Comparison of ENCODE assay signal across 16 cellular contexts in genomic region chr5:107026098-107026497, GRCh38.
"Had no signal": no experiment of that assay in that cellular context is flagged by ENCODE, and none has a peak within 500 bp of the region (broad histone marks: within the 10 kb centered on the region; RNA-seq: fewer than 3 reads in every experiment).

No MANE protein-coding gene starts in this region.

- H3K4me3 Mint-ChIP-seq: activated naive CD4-positive, alpha-beta T cell treated with anti-CD3 and anti-CD28 coated beads, Interleukin-2, amount 10 ng/mL, durations not matched to agents 7 days and 5 days; neural crest cell; type B pancreatic cell had no signal

- H3K4me1 ChIP-seq: prostate gland, right lobe of liver had no signal

- FAIRE-seq: astrocyte had no signal

- H3K27me3 ChIP-seq: right lobe of liver had no signal

- H3K36me3 Mint-ChIP-seq: activated naive CD4-positive, alpha-beta T cell treated with anti-CD3 and anti-CD28 coated beads, Interleukin-2, amount 10 ng/mL, durations not matched to agents 7 days and 5 days; type B pancreatic cell had no signal

- H3K4me2 ChIP-seq: smooth muscle cell had no signal

- H3K9me3 Mint-ChIP-seq: activated naive CD4-positive, alpha-beta T cell treated with anti-CD3 and anti-CD28 coated beads, Interleukin-2, amount 10 ng/mL, durations not matched to agents 7 days and 5 days; neural crest cell; type B pancreatic cell had no signal

- H3K27ac Mint-ChIP-seq: activated naive CD4-positive, alpha-beta T cell treated with anti-CD3 and anti-CD28 coated beads, Interleukin-2, amount 10 ng/mL, durations not matched to agents 7 days and 5 days; type B pancreatic cell had no signal

- H3K27me3 Mint-ChIP-seq: activated naive CD4-positive, alpha-beta T cell treated with anti-CD3 and anti-CD28 coated beads, Interleukin-2, amount 10 ng/mL, durations not matched to agents 7 days and 5 days had no signal

- H3K4me3 ChIP-seq: lung, prostate gland, right lobe of liver, smooth muscle cell had no signal

- DNase-seq: activated CD4-positive, CD25-positive, alpha-beta regulatory T cell treated with anti-CD3 and anti-CD28 coated beads, Interleukin-2, amount 50 U/mL, for 72 hours; activated naive CD4-positive, alpha-beta T cell treated with anti-CD3 and anti-CD28 coated beads, Interleukin-2, amount 10 ng/mL, durations not matched to agents 7 days and 5 days; activated T-cell treated with anti-CD3 and anti-CD28 coated beads for 4 hours; dermis blood vessel endothelial cell; left cardiac atrium; midbrain; right lobe of liver; stimulated activated CD4-positive, alpha-beta T cell treated with anti-CD3 and anti-CD28 coated beads, Interleukin-4, amount 100 ng/mL, for 4 hours; stimulated activated CD8-positive, alpha-beta memory T cell treated with anti-CD3 and anti-CD28 coated beads, Interleukin-4, amount 100 ng/mL, for 48 hours; stimulated activated naive CD4-positive, alpha-beta T cell treated with Interleukin-2 at 50 U/mL for 16 hours had no signal

- H3K9me3 ChIP-seq: prostate gland, right lobe of liver had no signal

- H3K27ac ChIP-seq: prostate gland, right lobe of liver had no signal

- ATAC-seq: left cardiac atrium, right lobe of liver had no signal

- H3K4me1 Mint-ChIP-seq: activated naive CD4-positive, alpha-beta T cell treated with anti-CD3 and anti-CD28 coated beads, Interleukin-2, amount 10 ng/mL, durations not matched to agents 7 days and 5 days had no signal
